ENCODE assay signal across 1 cellular context in the genomic region with DNA sequence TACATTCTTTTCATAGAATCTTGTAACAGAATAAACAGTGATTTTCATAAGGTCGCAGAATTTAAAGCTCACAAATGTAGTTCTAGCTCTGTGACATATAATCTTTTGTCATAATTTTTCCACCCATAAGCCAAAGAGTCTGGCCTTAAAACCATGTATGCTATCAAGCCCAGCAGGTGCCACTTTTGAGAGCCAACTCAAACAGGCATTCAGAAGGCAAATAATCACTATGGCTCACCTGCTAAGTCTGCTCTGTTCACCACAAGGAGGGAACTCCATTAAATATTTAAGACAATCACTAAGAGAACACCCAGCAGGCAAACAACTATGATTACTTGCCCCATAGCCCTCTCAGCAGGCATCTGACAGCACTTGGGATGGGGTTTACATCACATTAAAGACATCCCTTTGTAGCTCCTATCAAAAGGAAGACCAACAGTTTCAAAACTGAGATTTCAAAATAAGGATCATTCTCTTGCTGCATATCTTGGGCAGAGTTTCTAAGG.
TF ChIP-seq lines count a peak whose summit lies in the region.

No MANE protein-coding gene starts in this region.

TF ChIP-seq in WTC11, 78 proteins besides CTCF, POLR2A, EP300 and RAD21 (continued from another document):
- TF ChIP-seq, protein P1, sequence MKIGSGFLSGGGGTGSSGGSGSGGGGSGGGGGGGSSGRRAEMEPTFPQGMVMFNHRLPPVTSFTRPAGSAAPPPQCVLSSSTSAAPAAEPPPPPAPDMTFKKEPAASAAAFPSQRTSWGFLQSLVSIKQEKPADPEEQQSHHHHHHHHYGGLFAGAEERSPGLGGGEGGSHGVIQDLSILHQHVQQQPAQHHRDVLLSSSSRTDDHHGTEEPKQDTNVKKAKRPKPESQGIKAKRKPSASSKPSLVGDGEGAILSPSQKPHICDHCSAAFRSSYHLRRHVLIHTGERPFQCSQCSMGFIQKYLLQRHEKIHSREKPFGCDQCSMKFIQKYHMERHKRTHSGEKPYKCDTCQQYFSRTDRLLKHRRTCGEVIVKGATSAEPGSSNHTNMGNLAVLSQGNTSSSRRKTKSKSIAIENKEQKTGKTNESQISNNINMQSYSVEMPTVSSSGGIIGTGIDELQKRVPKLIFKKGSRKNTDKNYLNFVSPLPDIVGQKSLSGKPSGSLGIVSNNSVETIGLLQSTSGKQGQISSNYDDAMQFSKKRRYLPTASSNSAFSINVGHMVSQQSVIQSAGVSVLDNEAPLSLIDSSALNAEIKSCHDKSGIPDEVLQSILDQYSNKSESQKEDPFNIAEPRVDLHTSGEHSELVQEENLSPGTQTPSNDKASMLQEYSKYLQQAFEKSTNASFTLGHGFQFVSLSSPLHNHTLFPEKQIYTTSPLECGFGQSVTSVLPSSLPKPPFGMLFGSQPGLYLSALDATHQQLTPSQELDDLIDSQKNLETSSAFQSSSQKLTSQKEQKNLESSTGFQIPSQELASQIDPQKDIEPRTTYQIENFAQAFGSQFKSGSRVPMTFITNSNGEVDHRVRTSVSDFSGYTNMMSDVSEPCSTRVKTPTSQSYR (CRISPR knock-in tag; IDR thresholded peaks at IDR 0.05) = no peak
- no peak for TF ChIP-seq ZNF263 (CRISPR knock-in tag; IDR thresholded peaks at IDR 0.05; ENCODE audit: low read depth)
- TF ChIP-seq OVOL2 (CRISPR knock-in tag; IDR thresholded peaks at IDR 0.05; ENCODE audit: borderline replicate concordance) = no peak
- no peak for TF ChIP-seq AR (CRISPR knock-in tag; IDR thresholded peaks at IDR 0.05)
- no peak for TF ChIP-seq PRRX2 (CRISPR knock-in tag; IDR thresholded peaks at IDR 0.05)
- TF ChIP-seq, protein P2, sequence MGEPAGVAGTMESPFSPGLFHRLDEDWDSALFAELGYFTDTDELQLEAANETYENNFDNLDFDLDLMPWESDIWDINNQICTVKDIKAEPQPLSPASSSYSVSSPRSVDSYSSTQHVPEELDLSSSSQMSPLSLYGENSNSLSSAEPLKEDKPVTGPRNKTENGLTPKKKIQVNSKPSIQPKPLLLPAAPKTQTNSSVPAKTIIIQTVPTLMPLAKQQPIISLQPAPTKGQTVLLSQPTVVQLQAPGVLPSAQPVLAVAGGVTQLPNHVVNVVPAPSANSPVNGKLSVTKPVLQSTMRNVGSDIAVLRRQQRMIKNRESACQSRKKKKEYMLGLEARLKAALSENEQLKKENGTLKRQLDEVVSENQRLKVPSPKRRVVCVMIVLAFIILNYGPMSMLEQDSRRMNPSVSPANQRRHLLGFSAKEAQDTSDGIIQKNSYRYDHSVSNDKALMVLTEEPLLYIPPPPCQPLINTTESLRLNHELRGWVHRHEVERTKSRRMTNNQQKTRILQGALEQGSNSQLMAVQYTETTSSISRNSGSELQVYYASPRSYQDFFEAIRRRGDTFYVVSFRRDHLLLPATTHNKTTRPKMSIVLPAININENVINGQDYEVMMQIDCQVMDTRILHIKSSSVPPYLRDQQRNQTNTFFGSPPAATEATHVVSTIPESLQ (CRISPR knock-in tag; IDR thresholded peaks at IDR 0.05) = no peak
- TF ChIP-seq IRF1 (CRISPR knock-in tag; IDR thresholded peaks at IDR 0.05) = no peak
- TF ChIP-seq, protein P3, sequence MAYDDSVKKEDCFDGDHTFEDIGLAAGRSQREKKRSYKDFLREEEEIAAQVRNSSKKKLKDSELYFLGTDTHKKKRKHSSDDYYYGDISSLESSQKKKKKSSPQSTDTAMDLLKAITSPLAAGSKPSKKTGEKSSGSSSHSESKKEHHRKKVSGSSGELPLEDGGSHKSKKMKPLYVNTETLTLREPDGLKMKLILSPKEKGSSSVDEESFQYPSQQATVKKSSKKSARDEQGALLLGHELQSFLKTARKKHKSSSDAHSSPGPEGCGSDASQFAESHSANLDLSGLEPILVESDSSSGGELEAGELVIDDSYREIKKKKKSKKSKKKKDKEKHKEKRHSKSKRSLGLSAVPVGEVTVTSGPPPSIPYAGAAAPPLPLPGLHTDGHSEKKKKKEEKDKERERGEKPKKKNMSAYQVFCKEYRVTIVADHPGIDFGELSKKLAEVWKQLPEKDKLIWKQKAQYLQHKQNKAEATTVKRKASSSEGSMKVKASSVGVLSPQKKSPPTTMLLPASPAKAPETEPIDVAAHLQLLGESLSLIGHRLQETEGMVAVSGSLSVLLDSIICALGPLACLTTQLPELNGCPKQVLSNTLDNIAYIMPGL (CRISPR knock-in tag; IDR thresholded peaks at IDR 0.05) = no peak
